Comparison of ENCODE assay signal across 12 cellular contexts in the genomic region with DNA sequence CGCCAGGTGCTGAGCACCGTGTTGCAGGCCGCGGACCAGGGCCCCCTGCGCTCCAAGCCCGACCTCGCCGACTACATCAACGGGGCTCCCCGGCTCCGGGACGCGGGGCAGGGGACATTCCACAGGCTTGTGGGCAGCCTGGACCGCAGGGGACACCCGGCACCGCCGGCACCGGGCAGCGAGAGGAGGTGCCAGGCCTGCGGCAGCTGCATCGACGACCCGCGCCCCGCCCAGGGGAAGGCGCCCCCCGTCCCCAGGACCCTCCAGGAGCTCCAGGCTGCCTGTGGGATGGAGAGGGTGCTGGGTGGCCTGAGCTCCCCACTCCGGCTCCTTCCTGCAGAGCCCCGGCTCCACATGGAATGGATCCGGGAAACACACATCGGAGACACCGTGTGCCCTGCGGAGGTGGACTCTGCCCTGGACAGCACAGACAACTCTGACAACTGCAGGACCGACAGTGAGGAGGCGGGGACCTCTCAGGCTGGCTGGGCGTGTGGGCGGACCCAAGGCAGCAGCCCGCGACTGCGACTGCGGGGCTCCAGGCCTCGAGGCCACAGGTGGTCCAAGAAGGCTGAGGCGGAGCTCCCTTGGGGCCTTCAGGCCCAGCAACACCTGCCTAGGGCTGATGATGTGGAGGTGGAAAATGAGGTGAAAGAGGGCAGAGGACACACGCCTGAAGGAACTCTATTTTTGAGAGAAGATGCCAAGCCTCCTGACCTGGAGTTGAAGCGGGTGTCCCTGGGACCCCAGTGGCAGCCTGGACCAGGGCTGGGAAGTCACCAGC. TPM values are rescaled to one million over a fixed set of nuclear protein-coding genes. Genes with fewer than 3 reads are reported as not detected.
DNase-seq lines count a peak whose midpoint lies in the region; ATAC-seq and TF ChIP-seq lines count a peak whose summit lies in the region.
"Had no signal": no experiment of that assay in that cellular context is flagged by ENCODE, and none has a peak within 500 bp of the region (broad histone marks: within the 10 kb centered on the region; RNA-seq: fewer than 3 reads in every experiment).

No MANE protein-coding gene starts in this region.

- ATAC-seq in GM21786 (IDR thresholded peaks at IDR 0.05; ENCODE audit: unreplicated experiment) (peak; percentile 42), right lobe of liver (peak; percentile 94 to 98 (median 96))
- no peak for ATAC-seq in activated CD4-positive, CD25-positive, alpha-beta regulatory T cell treated with anti-CD3 and anti-CD28 coated beads, Interleukin-2, amount 50 U/mL, for 24 hours

- H3K27ac ChIP-seq in right lobe of liver: no peak overlapping the region

- 24% methylated on average over 3 of the region's 45 CpGs for WGBS in right lobe of liver (ENCODE audit: insufficient coverage, low coverage, low lambda C conversion rate, missing lambda C conversion rate)

- TF ChIP-seq POLR2A in right lobe of liver (IDR thresholded peaks at IDR 0.05): peak; percentile 51

- DNase-seq in GM13976 (ENCODE audit: low spot score): peak; percentile 84
- DNase-seq in NCI-H2107 (lab: John Stamatoyannopoulos, UW): peak; percentile 30
- DNase-seq in right lobe of liver: peak; percentile 71 to 76 (median 74)
- no peak for DNase-seq in NCI-H2171 (lab: John Stamatoyannopoulos, UW)
- no peak for DNase-seq in Kasumi-1 (lab: John Stamatoyannopoulos, UW)
- no peak for DNase-seq in GDM1 (lab: John Stamatoyannopoulos, UW)
- DNase-seq: activated CD4-positive, alpha-beta T cell treated with anti-CD3 and anti-CD28 coated beads for 48 hours; mammary epithelial cell; NCI-H1092; stimulated activated CD4-positive, alpha-beta T cell treated with anti-CD3 and anti-CD28 coated beads, Interleukin-1b, Interleukin-23, amount 100 ng/mL, for 48 hours had no signal

- in situ Hi-C loops in GM13976 (cut with MboI; ENCODE audit: low sequenced_read_pairs, unreplicated experiment): no loop called here

- no peaks in the 10 kb centered on the region for H3K9me3 ChIP-seq in right lobe of liver

- TF ChIP-seq CTCF in GM13976 (IDR thresholded peaks at IDR 0.05; ENCODE audit: borderline replicate concordance, control extremely low read depth, extremely low read depth, insufficient read depth, missing control alignments): no peak
- TF ChIP-seq CTCF in right lobe of liver (IDR thresholded peaks at IDR 0.05): no peak

- H3K4me3 ChIP-seq in right lobe of liver: peak overlapping the region in 2 of 3 donors; percentile 39 to 47

- H3K4me1 ChIP-seq in right lobe of liver: no peaks in the 10 kb centered on the region

- H3K36me3 ChIP-seq in right lobe of liver: no peaks in the 10 kb centered on the region

- no peaks in the 10 kb centered on the region for H3K27me3 ChIP-seq in right lobe of liver

- intact Hi-C loops in right lobe of liver (cut with DNase I): no loop called here

RNA-seq across cellular contexts. Expression of a gene that starts 22.8 kb away (rescaled TPM):
- total RNA-seq in right lobe of liver: under 1 TPM; 0.13 to 0.25 (median 0.21) TPM

Comparison
In these comparisons a context has a peak if more than half of its experiments do, and no peak if none do; other contexts are left out.
1. DNase-seq: peak in GM13976 (single experiment), NCI-H2107 (single experiment) and right lobe of liver (3 of 3); none in NCI-H2171 (single experiment), Kasumi-1 (0 of 2) and GDM1 (single experiment).
2. ATAC-seq: peak in GM21786 (single experiment) and right lobe of liver (4 of 4); none in activated CD4-positive, CD25-positive, alpha-beta regulatory T cell treated with anti-CD3 and anti-CD28 coated beads, Interleukin-2, amount 50 U/mL, for 24 hours (0 of 2).